Comparison of ENCODE assay signal across 1 cellular context in genomic region chr20:21303061-21303871, GRCh38.
A peak's percentile ranks its signal among the peaks of the same experiment; 100 is the strongest.
TF ChIP-seq lines count a peak whose summit lies in the region.

TSS of gene XRN2 (plus strand) at chr20:21303331. CDS start at chr20:21303399, 68 bp downstream.

TF ChIP-seq in HepG2, 621 proteins besides CTCF, POLR2A, EP300 and RAD21 (continued from another document and continues in another):
- TF ChIP-seq LBX2 (CRISPR knock-in tag; IDR thresholded peaks at IDR 0.05; ENCODE audit: borderline replicate concordance) (peak; percentile 78; the same call in 1 of the 2 replicates), ZNF609 (CRISPR knock-in tag; IDR thresholded peaks at IDR 0.05; ENCODE audit: borderline replicate concordance) (peak; percentile 5; the same call in 1 of the 2 replicates), ADNP (CRISPR knock-in tag; IDR thresholded peaks at IDR 0.05) (no peak), PCBP1 (IDR thresholded peaks at IDR 0.05; ENCODE audit: borderline replicate concordance, low read depth, low read length) (no peak), SAFB2 (CRISPR knock-in tag; IDR thresholded peaks at IDR 0.05; ENCODE audit: borderline replicate concordance, low read depth) (peak; percentile 97), ZNF652 (CRISPR knock-in tag; IDR thresholded peaks at IDR 0.05; ENCODE audit: borderline replicate concordance, low read depth) (peak; percentile 48; the same call in 1 of the 2 replicates), ZFX (CRISPR knock-in tag; IDR thresholded peaks at IDR 0.05; ENCODE audit: low read depth) (peak; percentile 100), ZNF580 (CRISPR knock-in tag; IDR thresholded peaks at IDR 0.05; ENCODE audit: borderline replicate concordance, low read depth) (peak; percentile 91), RNF2 (conservative IDR thresholded peaks at IDR 0.05; ENCODE audit: low read depth) (peak; percentile 99), RXRB (CRISPR knock-in tag; IDR thresholded peaks at IDR 0.05; ENCODE audit: borderline replicate concordance) (peak; percentile 63), AKAP8 (CRISPR knock-in tag; IDR thresholded peaks at IDR 0.05) (0 out of 2 replicates have a peak, but pooled peaks have one; percentile 61), DRAP1 (CRISPR knock-in tag; IDR thresholded peaks at IDR 0.05) (peak; percentile 87), ZNF7 (CRISPR knock-in tag; IDR thresholded peaks at IDR 0.05) (no peak; the same call in 1 of the 2 replicates), NFKB2 (CRISPR knock-in tag; IDR thresholded peaks at IDR 0.05; ENCODE audit: borderline replicate concordance) (peak; percentile 98; the same call in 1 of the 2 replicates), ZNF407 (CRISPR knock-in tag; IDR thresholded peaks at IDR 0.05; ENCODE audit: not compliant biosample characterization) (peak; percentile 96), TEAD2 (CRISPR knock-in tag; IDR thresholded peaks at IDR 0.05) (0 out of 2 replicates have a peak, but pooled peaks have one; percentile 5), ZNF264 (CRISPR knock-in tag; IDR thresholded peaks at IDR 0.05) (peak; percentile 74), KDM6A (CRISPR knock-in tag; IDR thresholded peaks at IDR 0.05; ENCODE audit: low read depth) (0 out of 2 replicates have a peak, but pooled peaks have one; percentile 51), ZNF850 (CRISPR knock-in tag; conservative IDR thresholded peaks at IDR 0.05) (no peak), ELF1 (CRISPR knock-in tag; IDR thresholded peaks at IDR 0.05) (peak; percentile 93), ONECUT2 (CRISPR knock-in tag; IDR thresholded peaks at IDR 0.05) (no peak), ZNF367 (CRISPR knock-in tag; IDR thresholded peaks at IDR 0.05; ENCODE audit: borderline replicate concordance) (peak; percentile 62; the same call in 1 of the 2 replicates), RARA (CRISPR knock-in tag; IDR thresholded peaks at IDR 0.05) (peak; percentile 57), ZNF274 (CRISPR knock-in tag; IDR thresholded peaks at IDR 0.05) (peak; percentile 97), MAX (IDR thresholded peaks at IDR 0.05) (peak; percentile 99), ZBTB3 (CRISPR knock-in tag; IDR thresholded peaks at IDR 0.05; ENCODE audit: borderline replicate concordance, low read depth) (peak; percentile 97), ZNF546 (CRISPR knock-in tag; conservative IDR thresholded peaks at IDR 0.05) (0 out of 2 replicates have a peak, but pooled peaks have one; percentile 26), STAG1 (CRISPR knock-in tag; IDR thresholded peaks at IDR 0.05) (peak; percentile 27), RFX3 (CRISPR knock-in tag; IDR thresholded peaks at IDR 0.05) (peak; percentile 76), TIGD3 (CRISPR knock-in tag; IDR thresholded peaks at IDR 0.05; ENCODE audit: borderline replicate concordance) (peak; percentile 94), TARDBP (CRISPR knock-in tag; IDR thresholded peaks at IDR 0.05) (peak; percentile 70), RERE (CRISPR knock-in tag; IDR thresholded peaks at IDR 0.05; ENCODE audit: low read depth) (peak; percentile 47; the same call in 1 of the 2 replicates), FIP1L1 (IDR thresholded peaks at IDR 0.05; ENCODE audit: borderline replicate concordance, insufficient read depth, low read depth, low read length) (0 out of 2 replicates have a peak, but pooled peaks have one; percentile 61), ARNTL (CRISPR knock-in tag; IDR thresholded peaks at IDR 0.05) (peak; percentile 97), ZNF234 (CRISPR knock-in tag; conservative IDR thresholded peaks at IDR 0.05) (peak; percentile 63; the same call in 1 of the 2 replicates), NCOA5 (CRISPR knock-in tag; IDR thresholded peaks at IDR 0.05) (0 out of 2 replicates have a peak, but pooled peaks have one; percentile 70), ZSCAN29 (CRISPR knock-in tag; conservative IDR thresholded peaks at IDR 0.05) (peak; percentile 97), ZNF12 (CRISPR knock-in tag; IDR thresholded peaks at IDR 0.05) (peak; percentile 81), HMG20B (CRISPR knock-in tag; conservative IDR thresholded peaks at IDR 0.05) (0 out of 2 replicates have a peak, but pooled peaks have one; percentile 30)
